In genomic region chr22:50218153-50218995, GRCh38 we compare ENCODE assay signal across 11 cellular contexts. TPM values are rescaled to one million over a fixed set of nuclear protein-coding genes. Genes with fewer than 3 reads are reported as not detected.
A peak's percentile ranks its signal among the peaks of the same experiment; 100 is the strongest.
DNase-seq lines count a peak whose midpoint lies in the region; ATAC-seq, FAIRE-seq and TF ChIP-seq lines count a peak whose summit lies in the region.
"Had no signal": no experiment of that assay in that cellular context is flagged by ENCODE, and none has a peak within 500 bp of the region (broad histone marks: within the 10 kb centered on the region; RNA-seq: fewer than 3 reads in every experiment).

No MANE protein-coding gene starts in this region.

- intact Hi-C loops in right cardiac atrium (cut with DNase I), result loop anchor here in 1 of 4 donors (10.0 kb wide), 1 partner anchor 284 kb away; no protein-coding TSS in a partner anchor

- H3K27me3 ChIP-seq in right cardiac atrium (ENCODE audit: control insufficient read depth, insufficient read depth), result no peaks in the 10 kb centered on the region

- FAIRE-seq in D721Med (lab: Jason Lieb, UNC), result no peak
- FAIRE-seq: colon had no signal

- 83% methylated on average over 43 of the region's 43 CpGs for WGBS in right cardiac atrium

- H3K4me3 ChIP-seq in right cardiac atrium (ENCODE audit: low read length), result no peak overlapping the region
- H3K4me3 ChIP-seq: prostate gland had no signal

- peak in 1 of 2 donors; percentile 5 for ATAC-seq in right cardiac atrium
- ATAC-seq in HG02759 (IDR thresholded peaks at IDR 0.05; ENCODE audit: unreplicated experiment), result no peak
- ATAC-seq: activated CD8-positive, alpha-beta T cell treated with anti-CD3 and anti-CD28 coated beads, Interleukin-2, amount 10 ng/mL, durations not matched to agents 7 days and 5 days had no signal

- no peaks in the 10 kb centered on the region for H3K4me1 ChIP-seq in right cardiac atrium (ENCODE audit: control insufficient read depth, insufficient read depth, low read length)
- H3K4me1 ChIP-seq: prostate gland had no signal

- no peaks in the 10 kb centered on the region for H3K9me3 ChIP-seq in right cardiac atrium (ENCODE audit: control insufficient read depth, low read length)
- H3K9me3 ChIP-seq: prostate gland had no signal

- DNase-seq in right cardiac atrium (peak in 2 of 3 donors; percentile 64), D721Med (ENCODE audit: insufficient read length, low spot score) (no peak), NCI-H128 (lab: John Stamatoyannopoulos, UW; ENCODE audit: unreplicated experiment) (no peak)
- DNase-seq: activated CD8-positive, alpha-beta T cell treated with anti-CD3 and anti-CD28 coated beads, Interleukin-2, amount 10 ng/mL, durations not matched to agents 7 days and 5 days; activated effector memory CD4-positive, alpha-beta T cell treated with Interleukin-2 at 50 U/mL for 16 hours; naive B cell had no signal

- TF ChIP-seq RAD21 in Ishikawa (IDR thresholded peaks at IDR 0.05; ENCODE audit: low read depth), result no peak

- TF ChIP-seq CTCF in 22Rv1 (IDR thresholded peaks at IDR 0.05) (no peak), D721Med (IDR thresholded peaks at IDR 0.05; ENCODE audit: insufficient read depth, missing control alignments) (no peak)

- no peak for TF ChIP-seq EP300 in Ishikawa (IDR thresholded peaks at IDR 0.05; ENCODE audit: borderline replicate concordance)

- H3K27ac ChIP-seq in 22Rv1 (peak overlapping the region; percentile 56), right cardiac atrium (ENCODE audit: low read length) (no peak overlapping the region)
- H3K27ac ChIP-seq: prostate gland had no signal

TF ChIP-seq in Ishikawa, 13 proteins besides CTCF, POLR2A, EP300 and RAD21:
- TF ChIP-seq NFIC (IDR thresholded peaks at IDR 0.05) (peak; percentile 56; the same call in 1 of the 2 replicates), MAX (IDR thresholded peaks at IDR 0.05) (0 out of 2 replicates have a peak, but pooled peaks have one; percentile 24), CEBPB (IDR thresholded peaks at IDR 0.05) (no peak), FOXM1 (IDR thresholded peaks at IDR 0.05; ENCODE audit: borderline replicate concordance, low read depth) (no peak), TCF12 (IDR thresholded peaks at IDR 0.05; ENCODE audit: low read depth) (0 out of 2 replicates have a peak, but pooled peaks have one; percentile 16), REST (IDR thresholded peaks at IDR 0.05; ENCODE audit: low read depth) (no peak)

RNA-seq across cellular contexts. Expression of gene SELENOO, which starts 17.6 kb away (rescaled TPM):
- total RNA-seq in right cardiac atrium, result 10 to 100 TPM; 14.6 to 16.3 (median 15.3) TPM
- polyA plus RNA-seq in right cardiac atrium, result 17.1 TPM

RNA-seq across cellular contexts. Expression of gene TUBGCP6, which starts 26.4 kb away (rescaled TPM):
- total RNA-seq in right cardiac atrium, result 10 to 100 TPM; 20.6 to 22.8 (median 22.6) TPM
- polyA plus RNA-seq in right cardiac atrium, result 20.4 TPM

RNA-seq across cellular contexts. Expression of gene TRABD, which starts 32.7 kb away (rescaled TPM):
- 10 to 100 TPM; 16.7 to 23.2 (median 20.7) TPM for total RNA-seq in right cardiac atrium
- 25.5 TPM for polyA plus RNA-seq in right cardiac atrium

RNA-seq across cellular contexts. Expression of gene HDAC10, which starts 32.7 kb away (rescaled TPM):
- total RNA-seq in right cardiac atrium, result 10 to 100 TPM in 2 of 4 donors, 1 to 10 TPM in 2; 8.7 to 13.5 (median 11.6) TPM
- polyA plus RNA-seq in right cardiac atrium, result 11.6 TPM

RNA-seq across cellular contexts. Expression of gene MAPK12, which starts 43.1 kb away (rescaled TPM):
- 10 to 100 TPM; 10.5 to 14.8 (median 11.2) TPM for total RNA-seq in right cardiac atrium
- 15.2 TPM for polyA plus RNA-seq in right cardiac atrium

Comparison
In these comparisons a context has a peak if more than half of its experiments do, and no peak if none do; other contexts are left out.
1. DNase-seq: peak in right cardiac atrium (2 of 3); none in D721Med (single experiment) and NCI-H128 (single experiment).